Comparison of ENCODE assay signal across 21 cellular contexts in genomic region chr12:109167781-109168180, GRCh38.
"Had no signal": no experiment of that assay in that cellular context is flagged by ENCODE, and none has a peak within 500 bp of the region (broad histone marks: within the 10 kb centered on the region; RNA-seq: fewer than 3 reads in every experiment).

No MANE protein-coding gene starts in this region.

- DNase-seq: colonic mucosa; effector CD8-positive, alpha-beta T cell; endodermal cell; foreskin melanocyte; hypothalamus; naive thymus-derived CD8-positive, alpha-beta T cell; nephron progenitor cell; pancreas; spleen; stimulated activated CD4-positive, alpha-beta T cell treated with anti-CD3 and anti-CD28 coated beads, Interleukin-2, amount 100 ng/mL, for 48 hours; stimulated activated naive CD4-positive, alpha-beta T cell; upper lobe of right lung had no signal

- H3K9me3 ChIP-seq: colonic mucosa, neutrophil, pancreas, right atrium auricular region, thoracic aorta, tibial nerve, upper lobe of right lung had no signal

- H3K4me3 ChIP-seq: cardiac muscle cell, colonic mucosa, lung, pancreas, right atrium auricular region, skin epidermis, spleen, thoracic aorta, tibial nerve, upper lobe of right lung had no signal

- H3K4me1 ChIP-seq: colonic mucosa, pancreas, tibial nerve, upper lobe of right lung had no signal

- ATAC-seq: esophagus mucosa; naive thymus-derived CD8-positive, alpha-beta T cell; pancreas; upper lobe of right lung had no signal

- H3K36me3 ChIP-seq: colonic mucosa had no signal

- H3K27ac ChIP-seq: cardiac muscle cell, colonic mucosa, epithelial cell of prostate, neutrophil, pancreas, right atrium auricular region, skin epidermis, spleen, thoracic aorta, tibial nerve, upper lobe of right lung had no signal

- H3K27me3 ChIP-seq: cardiac muscle cell, colonic mucosa, neutrophil, pancreas, right atrium auricular region, spleen, tibial nerve, upper lobe of right lung had no signal
